In the genomic region with DNA sequence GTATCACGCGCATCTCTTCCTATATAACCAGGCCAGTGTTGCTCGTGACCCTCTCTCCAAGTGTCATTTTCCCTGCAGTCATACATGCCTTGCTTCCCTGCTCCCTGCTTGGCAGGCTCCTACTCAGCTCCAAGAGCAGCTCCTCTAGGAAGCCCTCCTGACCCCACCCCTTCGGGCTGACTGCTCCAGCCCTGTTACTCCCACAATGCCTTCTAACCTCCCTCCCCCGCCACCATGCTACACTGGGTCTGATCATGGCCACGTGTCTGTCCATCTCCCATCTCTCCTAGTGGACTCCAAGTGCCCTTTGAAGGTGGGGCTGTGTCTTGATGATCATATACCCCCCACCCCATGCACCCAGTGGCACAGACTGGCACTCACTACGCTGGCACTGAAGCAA, we compare ENCODE assay signal across 19 cellular contexts. TPM values are rescaled to one million over a fixed set of nuclear protein-coding genes. Genes with fewer than 3 reads are reported as not detected.
A peak's percentile ranks its signal among the peaks of the same experiment; 100 is the strongest.
DNase-seq lines count a peak whose midpoint lies in the region; ATAC-seq and TF ChIP-seq lines count a peak whose summit lies in the region.
"Had no signal": no experiment of that assay in that cellular context is flagged by ENCODE, and none has a peak within 500 bp of the region (broad histone marks: within the 10 kb centered on the region; RNA-seq: fewer than 3 reads in every experiment).

No MANE protein-coding gene starts in this region.

- H4K8ac ChIP-seq in H9 (replicated peaks; ENCODE audit: insufficient read length, low read depth, low read length): no peak overlapping the region

- no peak for ATAC-seq in activated CD4-positive, alpha-beta T cell treated with anti-CD3 and anti-CD28 coated beads for 36 hours
- peak; percentile 21 for ATAC-seq in omental fat pad (ENCODE audit: low FRiP score)
- no peak for ATAC-seq in GM21360 (IDR thresholded peaks at IDR 0.05; ENCODE audit: unreplicated experiment)
- ATAC-seq in HG03159 (IDR thresholded peaks at IDR 0.05; ENCODE audit: unreplicated experiment): no peak

- no peaks in the 10 kb centered on the region for H3K4me1 ChIP-seq in H9 (ENCODE audit: insufficient read depth, low read length)
- H3K4me1 ChIP-seq: HAP-1 had no signal

- no peaks in the 10 kb centered on the region for H3K79me1 ChIP-seq in H9 (ENCODE audit: insufficient read depth, low read depth, low read length, poor library complexity, severe bottlenecking)

- peak overlapping the region; percentile 2 for H3K27ac Mint-ChIP-seq in activated CD4-positive, alpha-beta T cell treated with anti-CD3 and anti-CD28 coated beads, Interleukin-2, amount 10 ng/mL, durations not matched to agents 24 days and 14 days
- H3K27ac Mint-ChIP-seq in activated CD4-positive, alpha-beta T cell treated with anti-CD3 and anti-CD28 coated beads for 36 hours: no peak overlapping the region
- H3K27ac Mint-ChIP-seq in H9 (peak overlapping the region; percentile 10 to 86 (median 81); a peak in 4 of 7 replicates), endothelial cell (ENCODE audit: unreplicated experiment) (no peak overlapping the region), chondrocyte (ENCODE audit: unreplicated experiment) (no peak overlapping the region)

- TF ChIP-seq CTCF in H9 (conservative IDR thresholded peaks at IDR 0.05) (no peak), endothelial cell (IDR thresholded peaks at IDR 0.05; ENCODE audit: unreplicated experiment) (no peak), omental fat pad (IDR thresholded peaks at IDR 0.05) (no peak), chondrocyte (IDR thresholded peaks at IDR 0.05) (no peak)

- no peaks in the 10 kb centered on the region for H3K27me3 ChIP-seq in H9 (ENCODE audit: insufficient read depth, low read length)

- no peak overlapping the region for H2AK5ac ChIP-seq in H9 (ENCODE audit: insufficient read length, low read length)

- no CpG with 5 or more reads among the region's 7 CpGs for WGBS in H9 (ENCODE audit: extremely low coverage, insufficient read length, low lambda C conversion rate)

- H4K20me1 ChIP-seq in H9 (ENCODE audit: control insufficient read depth, insufficient read depth, insufficient read length): no peaks in the 10 kb centered on the region

- no peak overlapping the region for H2BK12ac ChIP-seq in H9 (ENCODE audit: insufficient read length, low read depth, low read length)

- H3K9me3 ChIP-seq in H9 (ENCODE audit: control insufficient read depth, low read depth, low read length): no peaks in the 10 kb centered on the region
- H3K9me3 ChIP-seq: HAP-1 had no signal

- H2BK120ac ChIP-seq in H9 (ENCODE audit: low read depth, low read length, poor library complexity, severe bottlenecking): no peak overlapping the region

- H4K5ac ChIP-seq in H9 (ENCODE audit: insufficient read length, low read depth, low read length): no peak overlapping the region

- H3K9ac ChIP-seq in H9 (ENCODE audit: extremely low read depth, insufficient read length, low read length): no peak overlapping the region

- H2BK20ac ChIP-seq in H9 (ENCODE audit: low read depth, low read length, poor library complexity, severe bottlenecking): no peak overlapping the region

- POLR2A ChIA-PET in activated CD4-positive, alpha-beta T cell treated with anti-CD3 and anti-CD28 coated beads for 36 hours (lab: Charles Lee): no interaction called here

- H3K23me2 ChIP-seq in H9 (ENCODE audit: insufficient read length, low read depth, low read length, poor library complexity, severe bottlenecking): no peaks in the 10 kb centered on the region

- H3K4ac ChIP-seq in H9 (ENCODE audit: low read depth, low read length): no peak overlapping the region

- no peak overlapping the region for H3K14ac ChIP-seq in H9 (ENCODE audit: insufficient read depth, low read length)

- H2BK15ac ChIP-seq in H9 (ENCODE audit: low read depth, low read length): no peak overlapping the region

- H3K4me1 Mint-ChIP-seq in activated CD4-positive, alpha-beta T cell treated with anti-CD3 and anti-CD28 coated beads, Interleukin-2, amount 10 ng/mL, durations not matched to agents 24 days and 14 days: peaks cover 4% of the 10 kb centered on the region
- H3K4me1 Mint-ChIP-seq in activated CD4-positive, alpha-beta T cell treated with anti-CD3 and anti-CD28 coated beads for 36 hours: no peaks in the 10 kb centered on the region
- H3K4me1 Mint-ChIP-seq in H9 (no peaks in the 10 kb centered on the region), endothelial cell (ENCODE audit: unreplicated experiment) (peaks cover 7% of the 10 kb centered on the region), chondrocyte (ENCODE audit: low read depth) (peaks cover 23% of the 10 kb centered on the region)

- no peaks in the 10 kb centered on the region for H3K79me2 ChIP-seq in H9 (ENCODE audit: insufficient read depth, low read length)

- no peak overlapping the region for H3K18ac ChIP-seq in H9 (ENCODE audit: insufficient read length, low read depth, low read length)

- H3T11ph ChIP-seq in H9 (ENCODE audit: low read length): no peak overlapping the region

- no peaks in the 10 kb centered on the region for H3K9me3 Mint-ChIP-seq in activated CD4-positive, alpha-beta T cell treated with anti-CD3 and anti-CD28 coated beads, Interleukin-2, amount 10 ng/mL, durations not matched to agents 24 days and 14 days
- no peaks in the 10 kb centered on the region for H3K9me3 Mint-ChIP-seq in activated CD4-positive, alpha-beta T cell treated with anti-CD3 and anti-CD28 coated beads for 36 hours (ENCODE audit: low read depth)
- no peaks in the 10 kb centered on the region for H3K9me3 Mint-ChIP-seq in H9
- no peaks in the 10 kb centered on the region for H3K9me3 Mint-ChIP-seq in endothelial cell (ENCODE audit: unreplicated experiment)
- H3K9me3 Mint-ChIP-seq in chondrocyte (ENCODE audit: low read depth): no peaks in the 10 kb centered on the region

- no peak overlapping the region for H3K56ac ChIP-seq in H9 (ENCODE audit: insufficient read length, low read depth, low read length)

- peaks cover 23% of the 10 kb centered on the region for H3K36me3 Mint-ChIP-seq in activated CD4-positive, alpha-beta T cell treated with anti-CD3 and anti-CD28 coated beads, Interleukin-2, amount 10 ng/mL, durations not matched to agents 24 days and 14 days (ENCODE audit: low read depth)
- H3K36me3 Mint-ChIP-seq in activated CD4-positive, alpha-beta T cell treated with anti-CD3 and anti-CD28 coated beads for 36 hours (ENCODE audit: low read depth): peaks cover 2% of the 10 kb centered on the region
- peaks cover 18 to 47% (median 46%) of the 10 kb centered on the region in 3 experiments for H3K36me3 Mint-ChIP-seq in H9 (ENCODE audit: insufficient read depth in 1 of 3, low read depth in 3 of 3)
- peaks cover 19% of the 10 kb centered on the region for H3K36me3 Mint-ChIP-seq in endothelial cell (ENCODE audit: low read depth, unreplicated experiment)
- peaks cover 3% of the 10 kb centered on the region for H3K36me3 Mint-ChIP-seq in chondrocyte (ENCODE audit: low read depth)

- H4K91ac ChIP-seq in H9 (ENCODE audit: insufficient read length, low read depth, low read length): no peak overlapping the region

- H2AFZ ChIP-seq in H9 (ENCODE audit: low read length): no peak overlapping the region

- no peaks in the 10 kb centered on the region for H3K27me3 Mint-ChIP-seq in activated CD4-positive, alpha-beta T cell treated with anti-CD3 and anti-CD28 coated beads, Interleukin-2, amount 10 ng/mL, durations not matched to agents 24 days and 14 days
- H3K27me3 Mint-ChIP-seq in activated CD4-positive, alpha-beta T cell treated with anti-CD3 and anti-CD28 coated beads for 36 hours: no peaks in the 10 kb centered on the region
- H3K27me3 Mint-ChIP-seq in H9 (ENCODE audit: low read depth) (no peaks in the 10 kb centered on the region), endothelial cell (ENCODE audit: unreplicated experiment) (peaks cover 14% of the 10 kb centered on the region), chondrocyte (ENCODE audit: low read depth) (no peaks in the 10 kb centered on the region)

- no peak overlapping the region for H3K23ac ChIP-seq in H9 (ENCODE audit: insufficient read length, low read depth, low read length)

- H2BK5ac ChIP-seq in H9 (ENCODE audit: insufficient read length, low read length): no peak overlapping the region

- no peak for DNase-seq in activated CD4-positive, alpha-beta T cell treated with anti-CD3 and anti-CD28 coated beads, Interleukin-2, amount 10 ng/mL, durations not matched to agents 24 days and 14 days
- DNase-seq in activated CD4-positive, alpha-beta T cell treated with anti-CD3 and anti-CD28 coated beads for 36 hours: no peak
- DNase-seq in H9 (no peak), endothelial cell (ENCODE audit: low spot score) (no peak), omental fat pad (ENCODE audit: low spot score) (no peak), chondrocyte (ENCODE audit: low spot score) (no peak)
- DNase-seq: AML-193, DMS79, IMR-90, Karpas-422, NCI-H1436, NCI-H1930, NCI-H226, NCI-H524 treated with DMSO at 0.1 percent for 48 hours had no signal

- H3K27ac ChIP-seq in H9 (ENCODE audit: insufficient read length, low read depth, low read length): no peak overlapping the region
- H3K27ac ChIP-seq: 22Rv1, C4-2B had no signal

- intact Hi-C loops in activated CD4-positive, alpha-beta T cell treated with anti-CD3 and anti-CD28 coated beads, Interleukin-2, amount 10 ng/mL, durations not matched to agents 24 days and 14 days (cut with micrococcal nuclease): no loop called here
- intact Hi-C loops in activated CD4-positive, alpha-beta T cell treated with anti-CD3 and anti-CD28 coated beads for 36 hours (cut with DNase I, micrococcal nuclease): no loop called here

- H3K4me2 ChIP-seq in H9 (ENCODE audit: insufficient read depth, insufficient read length, low read length): no peak overlapping the region

- H3K4me3 Mint-ChIP-seq in activated CD4-positive, alpha-beta T cell treated with anti-CD3 and anti-CD28 coated beads, Interleukin-2, amount 10 ng/mL, durations not matched to agents 24 days and 14 days: no peak overlapping the region
- no peak overlapping the region for H3K4me3 Mint-ChIP-seq in activated CD4-positive, alpha-beta T cell treated with anti-CD3 and anti-CD28 coated beads for 36 hours
- H3K4me3 Mint-ChIP-seq in H9 (no peak overlapping the region), endothelial cell (ENCODE audit: unreplicated experiment) (peak overlapping the region; percentile 16), chondrocyte (ENCODE audit: unreplicated experiment) (no peak overlapping the region)

- CTCF ChIA-PET in activated CD4-positive, alpha-beta T cell treated with anti-CD3 and anti-CD28 coated beads for 36 hours (lab: Charles Lee): no interaction called here

RNA-seq across cellular contexts. Expression of a gene that starts 44.7 kb away (rescaled TPM):
- 158 and 162 TPM in 2 replicates for total RNA-seq in activated CD4-positive, alpha-beta T cell treated with anti-CD3 and anti-CD28 coated beads, Interleukin-2, amount 10 ng/mL, durations not matched to agents 24 days and 14 days
- total RNA-seq in activated CD4-positive, alpha-beta T cell treated with anti-CD3 and anti-CD28 coated beads for 36 hours: 100 to 1,000 TPM; 177 to 189 TPM
- total RNA-seq in H9 (2021): 123 and 125 TPM in 2 replicates
- 63.1 TPM for total RNA-seq in endothelial cell (ENCODE audit: unreplicated experiment)
- total RNA-seq in omental fat pad: 10 to 100 TPM; 53.2 to 84.9 (median 56.9) TPM
- total RNA-seq in chondrocyte: 66.0 to 66.9 TPM (median 66.3 TPM) in 3 replicates

RNA-seq across cellular contexts. Expression of a gene that starts 44.8 kb away (rescaled TPM):
- total RNA-seq in activated CD4-positive, alpha-beta T cell treated with anti-CD3 and anti-CD28 coated beads, Interleukin-2, amount 10 ng/mL, durations not matched to agents 24 days and 14 days: 10.1 and 11.3 TPM in 2 replicates
- 10 to 100 TPM; 13.1 to 13.5 TPM for total RNA-seq in activated CD4-positive, alpha-beta T cell treated with anti-CD3 and anti-CD28 coated beads for 36 hours
- 12.3 and 12.6 TPM in 2 replicates for total RNA-seq in H9 (2021)
- total RNA-seq in endothelial cell (ENCODE audit: unreplicated experiment): 6.7 TPM
- total RNA-seq in omental fat pad: 1 to 10 TPM; 3.1 to 7.1 (median 4.1) TPM
- 7.0 to 7.8 TPM (median 7.5 TPM) in 3 replicates for total RNA-seq in chondrocyte

Comparison
In these comparisons a context has a peak if more than half of its experiments do, and no peak if none do; other contexts are left out.
1. H3K27ac Mint-ChIP-seq: peak in activated CD4-positive, alpha-beta T cell treated with anti-CD3 and anti-CD28 coated beads, Interleukin-2, amount 10 ng/mL, durations not matched to agents 24 days and 14 days (single experiment) and H9 (3 of 3); none in activated CD4-positive, alpha-beta T cell treated with anti-CD3 and anti-CD28 coated beads for 36 hours (single experiment), endothelial cell (single experiment) and chondrocyte (single experiment).